In the genomic region with DNA sequence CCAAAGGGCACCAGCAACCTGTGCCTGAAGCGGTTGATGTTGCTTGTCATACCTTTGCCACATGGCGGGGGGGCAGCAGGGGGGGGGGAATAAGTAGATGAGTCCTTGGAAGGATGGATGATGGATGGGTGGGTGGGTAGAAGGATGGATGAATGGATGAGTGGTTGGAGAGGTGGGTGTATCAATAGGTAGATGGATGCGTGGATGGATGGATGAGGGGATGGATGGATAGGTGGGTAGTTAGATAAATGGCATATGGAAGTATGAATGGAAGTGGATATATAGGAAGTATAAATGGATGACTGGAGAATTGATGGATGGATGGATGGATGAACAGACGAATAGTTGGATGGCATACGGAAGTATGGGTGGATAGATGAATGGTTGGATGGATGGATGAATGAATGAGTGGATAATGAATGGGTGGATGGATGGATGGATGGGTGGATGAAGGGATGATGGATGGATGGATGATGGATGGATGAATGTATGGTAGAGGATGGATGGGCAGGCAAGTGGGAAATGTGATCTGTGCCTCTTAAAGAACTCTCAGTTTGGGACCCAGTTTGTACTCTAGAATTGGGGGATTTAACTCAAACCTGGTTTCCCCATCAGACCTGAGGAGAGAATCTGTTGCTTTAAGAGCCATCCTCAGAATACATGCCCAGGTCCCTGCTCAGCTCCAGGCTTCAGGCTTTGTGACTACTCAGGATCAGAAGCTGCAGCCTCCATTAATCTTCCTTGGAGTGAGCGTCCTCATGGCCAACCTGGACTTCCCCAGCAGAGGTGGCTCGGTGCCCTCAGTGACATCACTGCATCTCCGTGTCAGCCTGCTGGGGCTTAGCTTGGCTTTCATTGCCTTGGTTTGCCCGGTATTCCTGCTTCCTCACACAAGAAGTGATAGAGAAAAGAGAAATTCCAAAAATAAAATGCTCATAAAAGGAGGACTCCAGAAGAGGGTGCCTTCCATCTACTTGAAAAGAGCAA, we compare ENCODE assay signal across 24 cellular contexts. TPM values are rescaled to one million over a fixed set of nuclear protein-coding genes. Genes with fewer than 3 reads are reported as not detected.
DNase-seq lines count a peak whose midpoint lies in the region; ATAC-seq and TF ChIP-seq lines count a peak whose summit lies in the region.
"Had no signal": no experiment of that assay in that cellular context is flagged by ENCODE, and none has a peak within 500 bp of the region (broad histone marks: within the 10 kb centered on the region; RNA-seq: fewer than 3 reads in every experiment).

No MANE protein-coding gene starts in this region.

- peak overlapping the region; percentile 92 for H3K27ac ChIP-seq in CD4-positive, alpha-beta T cell (ENCODE audit: low read depth, low read length)
- H3K27ac ChIP-seq: C4-2B, gastrocnemius medialis, pancreas, right lobe of liver, upper lobe of right lung had no signal

- H3K27ac Mint-ChIP-seq in activated CD4-positive, alpha-beta T cell treated with anti-CD3 and anti-CD28 coated beads for 36 hours: peak overlapping the region; percentile 45
- peak overlapping the region; percentile 99 for H3K27ac Mint-ChIP-seq in CD4-positive, alpha-beta T cell
- peak overlapping the region; percentile 35 for H3K27ac Mint-ChIP-seq in activated T-helper 17 cell treated with anti-CD3 and anti-CD28 coated beads, Interleukin-2, amount 50 U/mL, for 72 hours
- peak overlapping the region; percentile 96 to 100 (median 98) for H3K27ac Mint-ChIP-seq in naive thymus-derived CD8-positive, alpha-beta T cell
- H3K27ac Mint-ChIP-seq in Caco-2 (ENCODE audit: unreplicated experiment): no peak overlapping the region
- H3K27ac Mint-ChIP-seq: stimulated activated naive B cell treated with anti-CD40 and anti-IgM and Interleukin-4, amounts not matched to agents 10 μg/mL and 1 μg/mL and 100 μg/mL, for 72 hours; WTC11 had no signal

- no peaks in the 10 kb centered on the region; the same call in 1 of the 2 replicates for H3K36me3 ChIP-seq in Caco-2 (ENCODE audit: control insufficient read depth, insufficient read depth, low read length)
- H3K36me3 ChIP-seq: gastrocnemius medialis, pancreas, right lobe of liver had no signal

- intact Hi-C loops in activated CD4-positive, alpha-beta T cell treated with anti-CD3 and anti-CD28 coated beads for 36 hours (cut with DNase I, micrococcal nuclease): no loop called here
- intact Hi-C loops in CD4-positive, alpha-beta T cell (cut with DNase I, micrococcal nuclease): loop anchor here in 1 of 2 experiments (2.0 kb wide), 1 partner anchor 26 kb away; no protein-coding TSS in a partner anchor
- intact Hi-C loops in Caco-2 (cut with micrococcal nuclease; ENCODE audit: unreplicated experiment): no loop called here

- TF ChIP-seq CTCF in CD4-positive, alpha-beta T cell (IDR thresholded peaks at IDR 0.05): no peak
- TF ChIP-seq CTCF in Caco-2 (IDR thresholded peaks at IDR 0.05; ENCODE audit: insufficient read depth in 1 of 2, low read depth in 1 of 2, low read length in 1 of 2, severe bottlenecking in 1 of 2, unreplicated experiment in 1 of 2): no peak

- peaks cover 64% of the 10 kb centered on the region for H3K4me1 Mint-ChIP-seq in activated CD4-positive, alpha-beta T cell treated with anti-CD3 and anti-CD28 coated beads for 36 hours
- H3K4me1 Mint-ChIP-seq in CD4-positive, alpha-beta T cell (ENCODE audit: low read depth): peaks cover 73% of the 10 kb centered on the region
- H3K4me1 Mint-ChIP-seq in activated T-helper 17 cell treated with anti-CD3 and anti-CD28 coated beads, Interleukin-2, amount 50 U/mL, for 72 hours: peaks cover 25% of the 10 kb centered on the region
- H3K4me1 Mint-ChIP-seq in naive thymus-derived CD8-positive, alpha-beta T cell: peaks cover 30 to 85% (median 78%) of the 10 kb centered on the region in 4 donors
- no peaks in the 10 kb centered on the region for H3K4me1 Mint-ChIP-seq in Caco-2 (ENCODE audit: low read depth, unreplicated experiment)

- no TSS peak for BruUV-seq in Caco-2 (replicated peaks; lab: Mats Ljungman, UMichigan)

- H3K4me3 ChIP-seq in Caco-2 (ENCODE audit: low read depth, low read length): no peak overlapping the region
- H3K4me3 ChIP-seq: gastrocnemius medialis, pancreas, right lobe of liver, upper lobe of right lung had no signal

- no peaks in the 10 kb centered on the region for H3K9me3 Mint-ChIP-seq in activated CD4-positive, alpha-beta T cell treated with anti-CD3 and anti-CD28 coated beads for 36 hours (ENCODE audit: low read depth)
- H3K9me3 Mint-ChIP-seq in CD4-positive, alpha-beta T cell: no peaks in the 10 kb centered on the region
- H3K9me3 Mint-ChIP-seq in activated T-helper 17 cell treated with anti-CD3 and anti-CD28 coated beads, Interleukin-2, amount 50 U/mL, for 72 hours: no peaks in the 10 kb centered on the region
- H3K9me3 Mint-ChIP-seq in naive thymus-derived CD8-positive, alpha-beta T cell: no peaks in the 10 kb centered on the region
- H3K9me3 Mint-ChIP-seq in Caco-2 (ENCODE audit: unreplicated experiment): no peaks in the 10 kb centered on the region
- H3K9me3 Mint-ChIP-seq: stimulated activated naive B cell treated with anti-CD40 and anti-IgM and Interleukin-4, amounts not matched to agents 10 μg/mL and 1 μg/mL and 100 μg/mL, for 72 hours; WTC11 had no signal

- H3K27me3 Mint-ChIP-seq in activated CD4-positive, alpha-beta T cell treated with anti-CD3 and anti-CD28 coated beads for 36 hours: no peaks in the 10 kb centered on the region
- no peaks in the 10 kb centered on the region for H3K27me3 Mint-ChIP-seq in CD4-positive, alpha-beta T cell
- H3K27me3 Mint-ChIP-seq in activated T-helper 17 cell treated with anti-CD3 and anti-CD28 coated beads, Interleukin-2, amount 50 U/mL, for 72 hours: no peaks in the 10 kb centered on the region
- H3K27me3 Mint-ChIP-seq in naive thymus-derived CD8-positive, alpha-beta T cell: no peaks in the 10 kb centered on the region
- no peaks in the 10 kb centered on the region for H3K27me3 Mint-ChIP-seq in Caco-2 (ENCODE audit: insufficient read depth, unreplicated experiment)
- H3K27me3 Mint-ChIP-seq: stimulated activated naive B cell treated with anti-CD40 and anti-IgM and Interleukin-4, amounts not matched to agents 10 μg/mL and 1 μg/mL and 100 μg/mL, for 72 hours had no signal

- H3K4me3 Mint-ChIP-seq in activated CD4-positive, alpha-beta T cell treated with anti-CD3 and anti-CD28 coated beads for 36 hours: no peak overlapping the region
- peak overlapping the region; percentile 23 for H3K4me3 Mint-ChIP-seq in CD4-positive, alpha-beta T cell
- no peak overlapping the region for H3K4me3 Mint-ChIP-seq in activated T-helper 17 cell treated with anti-CD3 and anti-CD28 coated beads, Interleukin-2, amount 50 U/mL, for 72 hours
- H3K4me3 Mint-ChIP-seq in naive thymus-derived CD8-positive, alpha-beta T cell: peak overlapping the region in 9 of 10 donors; percentile 1 to 65 (median 44)
- H3K4me3 Mint-ChIP-seq in Caco-2 (ENCODE audit: unreplicated experiment): no peak overlapping the region
- H3K4me3 Mint-ChIP-seq: stimulated activated naive B cell treated with anti-CD40 and anti-IgM and Interleukin-4, amounts not matched to agents 10 μg/mL and 1 μg/mL and 100 μg/mL, for 72 hours; WTC11 had no signal

- CTCF ChIA-PET in activated CD4-positive, alpha-beta T cell treated with anti-CD3 and anti-CD28 coated beads for 36 hours (lab: Charles Lee): interaction anchor here (1.4 to 1.8 kb wide), 2 partner anchors 15 to 34 kb away, joined by 3 to 4 read pairs; no protein-coding TSS in a partner anchor
- CTCF ChIA-PET in CD4-positive, alpha-beta T cell (lab: Charles Lee): no interaction called here
- CTCF ChIA-PET in Caco-2 (lab: Charles Lee): no interaction called here

- no peaks in the 10 kb centered on the region for H3K27me3 ChIP-seq in CD4-positive, alpha-beta T cell (ENCODE audit: control insufficient read depth, insufficient read depth, low read length)
- no peaks in the 10 kb centered on the region for H3K27me3 ChIP-seq in Caco-2 (replicated peaks; ENCODE audit: control insufficient read depth, insufficient read depth, low read length)
- H3K27me3 ChIP-seq: gastrocnemius medialis, pancreas, right lobe of liver, upper lobe of right lung had no signal

- ATAC-seq in activated CD4-positive, alpha-beta T cell treated with anti-CD3 and anti-CD28 coated beads for 36 hours: no peak
- no peak for ATAC-seq in CD4-positive, alpha-beta T cell (ENCODE audit: poor library complexity)
- ATAC-seq in activated T-helper 17 cell treated with anti-CD3 and anti-CD28 coated beads, Interleukin-2, amount 50 U/mL, for 72 hours (replicated peaks): no peak
- no peak for ATAC-seq in naive thymus-derived CD8-positive, alpha-beta T cell
- ATAC-seq: gastrocnemius medialis; HCT116; stimulated activated naive B cell treated with anti-CD40 and anti-IgM and Interleukin-4, amounts not matched to agents 10 μg/mL and 1 μg/mL and 100 μg/mL, for 72 hours; WTC11 had no signal

- POLR2A ChIA-PET in activated CD4-positive, alpha-beta T cell treated with anti-CD3 and anti-CD28 coated beads for 36 hours (lab: Charles Lee): interaction anchor here (0.5 to 1.3 kb wide), 2 partner anchors 30 to 61 kb away, joined by 3 read pairs; no protein-coding TSS in a partner anchor
- POLR2A ChIA-PET in CD4-positive, alpha-beta T cell (lab: Charles Lee): interaction anchor here (0.7 to 10.1 kb wide), 8 partner anchors 9 to 68 kb away, joined by 3 to 163 read pairs (median 22); no protein-coding TSS in a partner anchor
- POLR2A ChIA-PET in naive thymus-derived CD8-positive, alpha-beta T cell (lab: Charles Lee): interaction anchor here (0.7 to 15.4 kb wide), 7 partner anchors 9 to 63 kb away, joined by 3 to 608 read pairs (median 15); a partner anchor contains a TSS
- POLR2A ChIA-PET in Caco-2 (lab: Charles Lee): no interaction called here

- H3K9me3 ChIP-seq in CD4-positive, alpha-beta T cell (ENCODE audit: control insufficient read depth, low read length): no peaks in the 10 kb centered on the region
- H3K9me3 ChIP-seq in Caco-2: no peaks in the 10 kb centered on the region
- H3K9me3 ChIP-seq: gastrocnemius medialis, pancreas, right lobe of liver, upper lobe of right lung had no signal

- H3K4me1 ChIP-seq in Caco-2: no peaks in the 10 kb centered on the region
- H3K4me1 ChIP-seq: gastrocnemius medialis, pancreas, right lobe of liver had no signal

- H3K36me3 Mint-ChIP-seq in activated CD4-positive, alpha-beta T cell treated with anti-CD3 and anti-CD28 coated beads for 36 hours (ENCODE audit: low read depth): peaks cover 37% of the 10 kb centered on the region
- H3K36me3 Mint-ChIP-seq in CD4-positive, alpha-beta T cell (ENCODE audit: low read depth): peaks cover 78% of the 10 kb centered on the region
- H3K36me3 Mint-ChIP-seq in activated T-helper 17 cell treated with anti-CD3 and anti-CD28 coated beads, Interleukin-2, amount 50 U/mL, for 72 hours (ENCODE audit: low read depth): peaks cover 78% of the 10 kb centered on the region
- peaks cover 5 to 68% (median 22%) of the 10 kb centered on the region in 3 donors for H3K36me3 Mint-ChIP-seq in naive thymus-derived CD8-positive, alpha-beta T cell
- peaks cover 7% of the 10 kb centered on the region for H3K36me3 Mint-ChIP-seq in Caco-2 (ENCODE audit: insufficient read depth, unreplicated experiment)
- H3K36me3 Mint-ChIP-seq: WTC11 had no signal

- no peak for DNase-seq in activated CD4-positive, alpha-beta T cell treated with anti-CD3 and anti-CD28 coated beads for 36 hours
- no peak for DNase-seq in activated CD4-positive, alpha-beta T cell treated with anti-CD3 and anti-CD28 coated beads for 4 hours
- DNase-seq in CD4-positive, alpha-beta T cell: no peak
- no peak for DNase-seq in naive thymus-derived CD8-positive, alpha-beta T cell
- no peak for DNase-seq in NK-92 (lab: John Stamatoyannopoulos, UW; ENCODE audit: unreplicated experiment)
- no peak for DNase-seq in Caco-2
- no peak for DNase-seq in NCI-H2227 treated with DMSO at 0.1 percent for 48 hours (lab: John Stamatoyannopoulos, UW)
- DNase-seq: DMS53; gastrocnemius medialis; NCI-H1436; NCI-H2171 treated with DMSO at 0.1 percent for 48 hours; NCI-H774; OCI-M1; pancreas; right lobe of liver; Right ventricle myocardium superior; stimulated activated naive B cell treated with anti-CD40 and anti-IgM and Interleukin-4, amounts not matched to agents 10 μg/mL and 1 μg/mL and 100 μg/mL, for 72 hours; upper lobe of right lung had no signal

RNA-seq across cellular contexts. Expression of a gene that starts 27.6 kb away (rescaled TPM):
- total RNA-seq in activated CD4-positive, alpha-beta T cell treated with anti-CD3 and anti-CD28 coated beads for 36 hours: 10 to 100 TPM; 51.4 to 57.9 TPM
- 10 to 100 TPM; 33.9 to 35.6 TPM for total RNA-seq in CD4-positive, alpha-beta T cell
- total RNA-seq in activated T-helper 17 cell treated with anti-CD3 and anti-CD28 coated beads, Interleukin-2, amount 50 U/mL, for 72 hours: 10 to 100 TPM; 45.4 to 68.4 TPM
- 10 to 100 TPM; 62.1 to 64.0 TPM for total RNA-seq in naive thymus-derived CD8-positive, alpha-beta T cell
- 100 to 1,000 TPM in 2 of 3 donors, 10 to 100 TPM in 1; 86.7 to 208 (median 145) TPM for polyA plus RNA-seq in naive thymus-derived CD8-positive, alpha-beta T cell
- 2.2 and 2.9 TPM in 2 replicates for total RNA-seq in Caco-2 (2022)
- total RNA-seq: A172, lung microvascular endothelial cell had no signal

Comparison
In these comparisons a context has a peak if more than half of its experiments do, and no peak if none do; other contexts are left out.
1. H3K4me3 Mint-ChIP-seq: peak in CD4-positive, alpha-beta T cell (single experiment) and naive thymus-derived CD8-positive, alpha-beta T cell (9 of 10); none in activated CD4-positive, alpha-beta T cell treated with anti-CD3 and anti-CD28 coated beads for 36 hours (single experiment), activated T-helper 17 cell treated with anti-CD3 and anti-CD28 coated beads, Interleukin-2, amount 50 U/mL, for 72 hours (single experiment) and Caco-2 (single experiment).